16 cellular contexts compared by ENCODE assay signal in genomic region chr4:108370826-108371225, GRCh38.
DNase-seq lines count a peak whose midpoint lies in the region; TF ChIP-seq lines count a peak whose summit lies in the region.
"Had no signal": no experiment of that assay in that cellular context is flagged by ENCODE, and none has a peak within 500 bp of the region (broad histone marks: within the 10 kb centered on the region; RNA-seq: fewer than 3 reads in every experiment).

No MANE protein-coding gene starts in this region.

- no peak overlapping the region for H3K4me3 ChIP-seq in breast epithelium
- H3K4me3 ChIP-seq in OCI-LY1 (ENCODE audit: low read depth, low read length, poor library complexity, severe bottlenecking): no peak overlapping the region
- no peak overlapping the region for H3K4me3 ChIP-seq in hepatocyte
- peak overlapping the region; percentile 36 for H3K4me3 ChIP-seq in thymus (ENCODE audit: low read length)
- H3K4me3 ChIP-seq in tibial artery: no peak overlapping the region
- H3K4me3 ChIP-seq: tibial nerve had no signal

- H3K4me1 Mint-ChIP-seq in MCF 10A (ENCODE audit: insufficient read depth, unreplicated experiment) (peaks cover 5% of the 10 kb centered on the region), Calu3 (ENCODE audit: low read depth, unreplicated experiment) (no peaks in the 10 kb centered on the region)
- H3K4me1 Mint-ChIP-seq: stimulated activated memory B cell treated with anti-CD40 and anti-IgM and Interleukin-4, amounts not matched to agents 10 μg/mL and 1 μg/mL and 100 μg/mL, for 72 hours had no signal

- no peaks in the 10 kb centered on the region for H3K36me3 ChIP-seq in breast epithelium
- H3K36me3 ChIP-seq in OCI-LY1 (ENCODE audit: insufficient read depth, low read length): no peaks in the 10 kb centered on the region
- no peaks in the 10 kb centered on the region for H3K36me3 ChIP-seq in hepatocyte (replicated peaks; ENCODE audit: insufficient read depth, low read depth)
- no peaks in the 10 kb centered on the region for H3K36me3 ChIP-seq in thymus (ENCODE audit: control insufficient read depth, insufficient read depth)
- no peaks in the 10 kb centered on the region for H3K36me3 ChIP-seq in tibial artery
- H3K36me3 ChIP-seq: tibial nerve had no signal

- no peak for DNase-seq in MCF 10A (ENCODE audit: unreplicated experiment)
- no peak for DNase-seq in breast epithelium (ENCODE audit: low spot score in 2 of 2)
- DNase-seq in hepatocyte (ENCODE audit: low spot score): no peak
- DNase-seq in cerebellar cortex (ENCODE audit: low spot score): no peak
- no peak for DNase-seq in Calu3
- DNase-seq in tibial artery: no peak
- DNase-seq: activated CD4-positive, CD25-positive, alpha-beta regulatory T cell treated with anti-CD3 and anti-CD28 coated beads, Interleukin-2, amount 50 U/mL, for 72 hours; activated effector memory CD4-positive, alpha-beta T cell treated with anti-CD3 and anti-CD28 coated beads, Interleukin-2, amount 50 U/mL, for 16 hours; KG1; NCI-H2081 treated with DMSO at 0.1 percent for 48 hours; NCI-H510A had no signal

- H4K20me1 ChIP-seq in OCI-LY1 (ENCODE audit: insufficient read depth, low read length) (no peaks in the 10 kb centered on the region), hepatocyte (ENCODE audit: insufficient read depth, poor library complexity, severe bottlenecking) (no peaks in the 10 kb centered on the region)

- H3K4me3 Mint-ChIP-seq in MCF 10A (ENCODE audit: unreplicated experiment) (no peak overlapping the region), Calu3 (ENCODE audit: low read depth, unreplicated experiment) (no peak overlapping the region)
- H3K4me3 Mint-ChIP-seq: stimulated activated memory B cell treated with anti-CD40 and anti-IgM and Interleukin-4, amounts not matched to agents 10 μg/mL and 1 μg/mL and 100 μg/mL, for 72 hours had no signal

- H3K4me2 ChIP-seq in OCI-LY1 (ENCODE audit: low read length) (peak overlapping the region; percentile 10; the same call in 1 of the 2 replicates), hepatocyte (peak overlapping the region; percentile 63)

- H3K9me3 Mint-ChIP-seq in MCF 10A (ENCODE audit: unreplicated experiment) (no peaks in the 10 kb centered on the region), Calu3 (ENCODE audit: low read depth, unreplicated experiment) (no peaks in the 10 kb centered on the region)
- H3K9me3 Mint-ChIP-seq: effector memory CD8-positive, alpha-beta T cell; stimulated activated memory B cell treated with anti-CD40 and anti-IgM and Interleukin-4, amounts not matched to agents 10 μg/mL and 1 μg/mL and 100 μg/mL, for 72 hours had no signal

- no peaks in the 10 kb centered on the region for H3K9me3 ChIP-seq in breast epithelium
- H3K9me3 ChIP-seq in OCI-LY1 (ENCODE audit: low read length): no peaks in the 10 kb centered on the region
- no peaks in the 10 kb centered on the region for H3K9me3 ChIP-seq in hepatocyte (ENCODE audit: low read depth)
- H3K9me3 ChIP-seq in thymus (ENCODE audit: control insufficient read depth): no peaks in the 10 kb centered on the region
- H3K9me3 ChIP-seq in tibial artery: no peaks in the 10 kb centered on the region
- H3K9me3 ChIP-seq: tibial nerve had no signal

- peak overlapping the region; percentile 16 for H3K27ac Mint-ChIP-seq in MCF 10A (ENCODE audit: low read depth, unreplicated experiment)
- no peak overlapping the region for H3K27ac Mint-ChIP-seq in Calu3 (ENCODE audit: unreplicated experiment)
- H3K27ac Mint-ChIP-seq: effector memory CD8-positive, alpha-beta T cell; stimulated activated memory B cell treated with anti-CD40 and anti-IgM and Interleukin-4, amounts not matched to agents 10 μg/mL and 1 μg/mL and 100 μg/mL, for 72 hours had no signal

- CTCF ChIA-PET in MCF 10A (lab: Yijun Ruan, JAX): no interaction called here
- CTCF ChIA-PET in Calu3 (lab: Charles Lee): no interaction called here

- BruUV-seq in MCF 10A (replicated peaks; lab: Mats Ljungman, UMichigan) (no TSS peak), Calu3 (replicated peaks; lab: Mats Ljungman, UMichigan) (no TSS peak)

- H3K9ac ChIP-seq in OCI-LY1 (ENCODE audit: low read length): no peak overlapping the region

- H3F3A ChIP-seq in OCI-LY1 (ENCODE audit: insufficient read depth, low read length): no peaks in the 10 kb centered on the region

- WGBS in hepatocyte (ENCODE audit: low lambda C conversion rate, missing lambda C conversion rate): 43% methylated on average over 8 of the region's 8 CpGs
- 83% methylated on average over 8 of the region's 8 CpGs for WGBS in thymus

- H3K36me3 Mint-ChIP-seq in MCF 10A (ENCODE audit: insufficient read depth, unreplicated experiment) (no peaks in the 10 kb centered on the region), Calu3 (ENCODE audit: insufficient read depth, unreplicated experiment) (no peaks in the 10 kb centered on the region)
- H3K36me3 Mint-ChIP-seq: stimulated activated memory B cell treated with anti-CD40 and anti-IgM and Interleukin-4, amounts not matched to agents 10 μg/mL and 1 μg/mL and 100 μg/mL, for 72 hours had no signal

- H2AFZ ChIP-seq in OCI-LY1 (ENCODE audit: low read length) (no peak overlapping the region), hepatocyte (no peak overlapping the region)

- H3K79me2 ChIP-seq in OCI-LY1 (ENCODE audit: insufficient read depth, low read length) (no peaks in the 10 kb centered on the region), hepatocyte (no peaks in the 10 kb centered on the region)

- H3K27me3 Mint-ChIP-seq in MCF 10A (ENCODE audit: insufficient read depth, unreplicated experiment): peaks cover 14% of the 10 kb centered on the region
- peaks cover 38% of the 10 kb centered on the region for H3K27me3 Mint-ChIP-seq in Calu3 (ENCODE audit: unreplicated experiment)

- POLR2A ChIA-PET in MCF 10A (lab: Yijun Ruan, JAX): interaction anchor here (0.6 to 0.7 kb wide), 2 partner anchors 8 to 106 kb away, joined by 3 to 4 read pairs; no protein-coding TSS in a partner anchor

- H3K9me2 ChIP-seq in OCI-LY1 (ENCODE audit: low read depth, low read length) (no peaks in the 10 kb centered on the region), hepatocyte (replicated peaks; ENCODE audit: insufficient read depth) (no peaks in the 10 kb centered on the region)

- H3K27me3 ChIP-seq in breast epithelium (peaks cover 0 to 26% of the 10 kb centered on the region in 2 donors), OCI-LY1 (ENCODE audit: insufficient read depth, low read length) (no peaks in the 10 kb centered on the region), hepatocyte (peaks cover 10% of the 10 kb centered on the region), thymus (ENCODE audit: control insufficient read depth, insufficient read depth) (no peaks in the 10 kb centered on the region), tibial artery (peaks cover 0 to 26% of the 10 kb centered on the region in 2 donors)

- H3K27ac ChIP-seq in breast epithelium (no peak overlapping the region), OCI-LY1 (ENCODE audit: low read depth, low read length, poor library complexity, severe bottlenecking) (no peak overlapping the region), hepatocyte (no peak overlapping the region), thymus (ENCODE audit: low read depth) (no peak overlapping the region), tibial artery (no peak overlapping the region)
- H3K27ac ChIP-seq: tibial nerve had no signal

- no peak for TF ChIP-seq POLR2A in breast epithelium (IDR thresholded peaks at IDR 0.05)

- no peaks in the 10 kb centered on the region for H3K4me1 ChIP-seq in breast epithelium
- H3K4me1 ChIP-seq in OCI-LY1 (ENCODE audit: insufficient read depth, low read length, severe bottlenecking): peaks cover 12% of the 10 kb centered on the region
- no peaks in the 10 kb centered on the region for H3K4me1 ChIP-seq in hepatocyte (ENCODE audit: insufficient read depth)
- H3K4me1 ChIP-seq in thymus (ENCODE audit: control insufficient read depth, insufficient read depth, low read length): peaks cover 34% of the 10 kb centered on the region
- H3K4me1 ChIP-seq in tibial artery: no peaks in the 10 kb centered on the region
- H3K4me1 ChIP-seq: tibial nerve had no signal

- TF ChIP-seq CTCF in MCF 10A (IDR thresholded peaks at IDR 0.05; ENCODE audit: unreplicated experiment): no peak
- TF ChIP-seq CTCF in breast epithelium (IDR thresholded peaks at IDR 0.05): no peak
- TF ChIP-seq CTCF in OCI-LY1 (IDR thresholded peaks at IDR 0.05; ENCODE audit: low read length): no peak
- no peak for TF ChIP-seq CTCF in hepatocyte (IDR thresholded peaks at IDR 0.05; ENCODE audit: poor library complexity)
- TF ChIP-seq CTCF in Calu3 (IDR thresholded peaks at IDR 0.05; ENCODE audit: unreplicated experiment): no peak
- no peak for TF ChIP-seq CTCF in tibial artery (IDR thresholded peaks at IDR 0.05)

- intact Hi-C loops in MCF 10A (cut with micrococcal nuclease): no loop called here
- intact Hi-C loops in breast epithelium (cut with DNase I; ENCODE audit: low total_unique reads): no loop called here
- intact Hi-C loops in Calu3 (cut with micrococcal nuclease; ENCODE audit: unreplicated experiment): no loop called here
- intact Hi-C loops in tibial artery (cut with DNase I; ENCODE audit: low total_unique reads): no loop called here
